Comparison of ENCODE assay signal across 8 cellular contexts in the genomic region with DNA sequence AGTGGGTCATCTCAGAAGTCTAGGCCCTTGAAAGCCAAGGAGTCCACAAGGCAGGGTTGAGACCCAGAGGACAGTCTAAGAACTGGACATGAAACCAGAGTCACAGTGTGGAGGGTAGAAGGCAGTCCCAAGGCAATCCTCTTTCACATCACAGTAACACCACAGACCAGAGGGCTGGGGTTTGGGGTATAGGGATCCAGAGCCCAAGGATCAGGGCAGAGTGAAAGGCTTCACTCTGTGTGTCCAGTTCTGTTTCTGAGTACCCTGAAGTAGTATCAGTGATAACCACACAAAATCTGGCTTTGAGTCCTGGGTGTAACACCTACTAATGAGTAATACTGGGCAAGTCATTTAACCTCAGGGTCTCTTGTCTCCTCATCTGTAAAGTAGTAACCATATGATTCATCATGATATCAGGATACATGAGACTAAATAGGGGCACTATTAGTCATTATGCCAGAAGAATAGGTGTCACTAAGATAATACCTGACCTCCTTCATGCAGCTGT.
DNase-seq lines count a peak whose midpoint lies in the region; ATAC-seq and TF ChIP-seq lines count a peak whose summit lies in the region.

No MANE protein-coding gene starts in this region.

- intact Hi-C loops in ascending aorta (cut with DNase I): no loop called here

- no peak for TF ChIP-seq CTCF in astrocyte of the cerebellum (IDR thresholded peaks at IDR 0.05; ENCODE audit: low read depth, low read length, missing control alignments)
- TF ChIP-seq CTCF in ascending aorta (IDR thresholded peaks at IDR 0.05): no peak
- TF ChIP-seq CTCF in WERI-Rb-1 (IDR thresholded peaks at IDR 0.05; ENCODE audit: low read depth, low read length): no peak

- in situ Hi-C loops in astrocyte of the cerebellum (cut with HindIII; ENCODE audit: low sequenced_read_pairs): no loop called here

- H3K36me3 ChIP-seq in ascending aorta: no peaks in the 10 kb centered on the region
- H3K36me3 ChIP-seq in WERI-Rb-1: peaks cover 9% of the 10 kb centered on the region

- H3K27ac ChIP-seq in ascending aorta: no peak overlapping the region
- H3K27ac ChIP-seq in WERI-Rb-1: no peak overlapping the region

- H3K27me3 ChIP-seq in ascending aorta: no peaks in the 10 kb centered on the region
- H3K27me3 ChIP-seq in WERI-Rb-1 (ENCODE audit: insufficient read depth, low read depth, severe bottlenecking): no peaks in the 10 kb centered on the region

- DNase-seq in Daoy (ENCODE audit: low read depth) (peak; percentile 70), astrocyte of the cerebellum (ENCODE audit: low read depth) (peak; percentile 9), ascending aorta (ENCODE audit: low spot score in 2 of 2) (no peak), hypothalamus (lab: John Stamatoyannopoulos, UW) (no peak), WERI-Rb-1 (no peak)
- DNase-seq in activated effector memory CD4-positive, alpha-beta T cell treated with anti-CD3 and anti-CD28 coated beads, Interleukin-2, amount 50 U/mL, for 16 hours: no peak

- H3K4me1 ChIP-seq in ascending aorta: no peaks in the 10 kb centered on the region

- H3K9me3 ChIP-seq in ascending aorta (no peaks in the 10 kb centered on the region), WERI-Rb-1 (ENCODE audit: severe bottlenecking) (no peaks in the 10 kb centered on the region)

- no peak overlapping the region for H3K4me3 ChIP-seq in astrocyte of the cerebellum (ENCODE audit: low read depth, low read length)
- H3K4me3 ChIP-seq in ascending aorta: no peak overlapping the region
- H3K4me3 ChIP-seq in WERI-Rb-1 (ENCODE audit: low read depth, low read length): no peak overlapping the region

- ATAC-seq in GM19395 (IDR thresholded peaks at IDR 0.05; ENCODE audit: unreplicated experiment) (peak; percentile 95), HG03135 (IDR thresholded peaks at IDR 0.05; ENCODE audit: unreplicated experiment) (peak; percentile 89)

Comparison
In these comparisons a context has a peak if more than half of its experiments do, and no peak if none do; other contexts are left out.
1. DNase-seq: peak in Daoy (single experiment) and astrocyte of the cerebellum (single experiment); none in activated effector memory CD4-positive, alpha-beta T cell treated with anti-CD3 and anti-CD28 coated beads, Interleukin-2, amount 50 U/mL, for 16 hours (single experiment), ascending aorta (0 of 2), hypothalamus (0 of 51) and WERI-Rb-1 (single experiment).